In genomic region chr4:168478868-168479267, GRCh38 we compare ENCODE assay signal across 11 cellular contexts. TPM values are rescaled to one million over a fixed set of nuclear protein-coding genes. Genes with fewer than 3 reads are reported as not detected.
A peak's percentile ranks its signal among the peaks of the same experiment; 100 is the strongest.
DNase-seq lines count a peak whose midpoint lies in the region; ATAC-seq, FAIRE-seq and TF ChIP-seq lines count a peak whose summit lies in the region.
"Had no signal": no experiment of that assay in that cellular context is flagged by ENCODE, and none has a peak within 500 bp of the region (broad histone marks: within the 10 kb centered on the region; RNA-seq: fewer than 3 reads in every experiment).

No MANE protein-coding gene starts in this region.

- H3K4me3 ChIP-seq in effector memory CD4-positive, alpha-beta T cell (ENCODE audit: insufficient read depth, low read depth, low read length, poor library complexity, severe bottlenecking): peak overlapping the region; percentile 94
- H3K4me3 ChIP-seq in pancreas: no peak overlapping the region

- ATAC-seq in pancreas: no peak
- ATAC-seq: left ventricle myocardium superior had no signal

- no peaks in the 10 kb centered on the region for H3K27me3 ChIP-seq in effector memory CD4-positive, alpha-beta T cell (replicated peaks; ENCODE audit: control insufficient read depth, insufficient read depth, low read length, poor library complexity, severe bottlenecking)
- H3K27me3 ChIP-seq in pancreas: no peaks in the 10 kb centered on the region

- peaks cover 43% of the 10 kb centered on the region for H3K4me1 ChIP-seq in effector memory CD4-positive, alpha-beta T cell (ENCODE audit: control insufficient read depth, insufficient read depth, low read length, poor library complexity, severe bottlenecking)
- H3K4me1 ChIP-seq in pancreas: peaks cover 0 to 12% (median 5%) of the 10 kb centered on the region in 3 donors
- H3K4me1 ChIP-seq: prostate gland had no signal

- H3K9me3 Mint-ChIP-seq in Calu3 (ENCODE audit: low read depth, unreplicated experiment) (no peaks in the 10 kb centered on the region), IgD-negative memory B cell (no peaks in the 10 kb centered on the region), osteocyte (ENCODE audit: unreplicated experiment) (no peaks in the 10 kb centered on the region)

- intact Hi-C loops in Calu3 (cut with micrococcal nuclease; ENCODE audit: unreplicated experiment): no loop called here
- intact Hi-C loops in pancreas (cut with DNase I): no loop called here

- FAIRE-seq in pancreas (lab: Jason Lieb, UNC): no peak
- FAIRE-seq: H54 had no signal

- H3K4me1 Mint-ChIP-seq in Calu3 (ENCODE audit: low read depth, unreplicated experiment) (peaks cover 29% of the 10 kb centered on the region), IgD-negative memory B cell (peaks cover 28 to 42% (median 37%) of the 10 kb centered on the region in 3 donors), osteocyte (ENCODE audit: unreplicated experiment) (peaks cover 37% of the 10 kb centered on the region)

- 96 to 98% methylated on average over 3 of the region's 3 CpGs for WGBS in pancreas, 2 donors

- CTCF ChIA-PET in Calu3 (lab: Charles Lee): interaction anchor here (1.2 kb wide), 1 partner anchor 9 kb away, joined by 3 read pairs; no protein-coding TSS in a partner anchor

- TF ChIP-seq CTCF in Calu3 (IDR thresholded peaks at IDR 0.05; ENCODE audit: unreplicated experiment) (no peak), osteocyte (IDR thresholded peaks at IDR 0.05) (no peak), pancreas (IDR thresholded peaks at IDR 0.05) (no peak)

- H3K27ac ChIP-seq in effector memory CD4-positive, alpha-beta T cell (ENCODE audit: insufficient read depth, low read length, poor library complexity, severe bottlenecking): no peak overlapping the region
- no peak overlapping the region for H3K27ac ChIP-seq in pancreas

- H3K27me3 Mint-ChIP-seq in Calu3 (ENCODE audit: unreplicated experiment): no peaks in the 10 kb centered on the region
- H3K27me3 Mint-ChIP-seq in IgD-negative memory B cell: no peaks in the 10 kb centered on the region
- H3K27me3 Mint-ChIP-seq in osteocyte (ENCODE audit: unreplicated experiment): no peaks in the 10 kb centered on the region

- H3K4me3 Mint-ChIP-seq in Calu3 (ENCODE audit: low read depth, unreplicated experiment): peak overlapping the region; percentile 98
- peak overlapping the region; percentile 42 to 99 (median 80) for H3K4me3 Mint-ChIP-seq in IgD-negative memory B cell
- peak overlapping the region; percentile 11 for H3K4me3 Mint-ChIP-seq in osteocyte (ENCODE audit: unreplicated experiment)

- BruUV-seq in Calu3 (replicated peaks; lab: Mats Ljungman, UMichigan): no TSS peak

- H3K27ac Mint-ChIP-seq in Calu3 (ENCODE audit: unreplicated experiment) (no peak overlapping the region), IgD-negative memory B cell (peak overlapping the region; percentile 5 to 55 (median 32)), osteocyte (ENCODE audit: unreplicated experiment) (peak overlapping the region; percentile 17)

- DNase-seq in Calu3: no peak
- no peak for DNase-seq in effector memory CD4-positive, alpha-beta T cell
- DNase-seq in osteocyte (ENCODE audit: extremely low spot score, unreplicated experiment): no peak
- no peak for DNase-seq in NCI-H2081 treated with DMSO at 0.1 percent for 48 hours (lab: John Stamatoyannopoulos, UW)
- DNase-seq in NCI-H2196 (lab: John Stamatoyannopoulos, UW; ENCODE audit: unreplicated experiment): no peak
- DNase-seq in pancreas: no peak
- DNase-seq: NCI-H1436 treated with DMSO at 0.1 percent for 48 hours had no signal

- H3K36me3 ChIP-seq in effector memory CD4-positive, alpha-beta T cell (ENCODE audit: control insufficient read depth, insufficient read depth, low read length): no peaks in the 10 kb centered on the region
- H3K36me3 ChIP-seq in pancreas: no peaks in the 10 kb centered on the region
- H3K36me3 ChIP-seq: prostate gland had no signal

- H3K9me3 ChIP-seq in effector memory CD4-positive, alpha-beta T cell (ENCODE audit: control insufficient read depth, low read length): no peaks in the 10 kb centered on the region
- H3K9me3 ChIP-seq in pancreas: no peaks in the 10 kb centered on the region
- H3K9me3 ChIP-seq: prostate gland had no signal

- H3K36me3 Mint-ChIP-seq in Calu3 (ENCODE audit: insufficient read depth, unreplicated experiment) (peaks cover 20% of the 10 kb centered on the region), IgD-negative memory B cell (peaks cover 7% of the 10 kb centered on the region), osteocyte (ENCODE audit: unreplicated experiment) (no peaks in the 10 kb centered on the region)

RNA-seq across cellular contexts. Expression of gene DDX60L, which starts 1.4 kb away (rescaled TPM):
- total RNA-seq in Calu3 (2022) (32.5 and 73.2 TPM in 2 replicates), osteocyte (7.1 and 7.6 TPM in 2 replicates), pancreas (10 to 100 TPM in 1 of 6 donors, 1 to 10 TPM in 5; 4.9 to 12.2 (median 6.7) TPM)
- polyA plus RNA-seq in IgD-negative memory B cell (14.8 TPM), pancreas (1 to 10 TPM; 5.5 to 8.0 TPM)

RNA-seq across cellular contexts. Expression of gene PALLD, which starts 18.0 kb away (rescaled TPM):
- total RNA-seq in Calu3 (2022) (13.1 and 27.6 TPM in 2 replicates), osteocyte (396 and 397 TPM in 2 replicates), pancreas (10 to 100 TPM in 3 of 6 donors, 1 to 10 TPM in 3; 4.4 to 44.2 (median 12.0) TPM)
- polyA plus RNA-seq in IgD-negative memory B cell (0.31 TPM), pancreas (10 to 100 TPM; 14.0 to 22.4 TPM)

Comparison
In these comparisons a context has a peak if more than half of its experiments do, and no peak if none do; other contexts are left out.
1. H3K4me3 Mint-ChIP-seq: peak in every context shown above with its lines; median percentile 98 in Calu3; 80 in IgD-negative memory B cell; 11 in osteocyte.